Comparison of ENCODE assay signal across 24 cellular contexts in the genomic region with DNA sequence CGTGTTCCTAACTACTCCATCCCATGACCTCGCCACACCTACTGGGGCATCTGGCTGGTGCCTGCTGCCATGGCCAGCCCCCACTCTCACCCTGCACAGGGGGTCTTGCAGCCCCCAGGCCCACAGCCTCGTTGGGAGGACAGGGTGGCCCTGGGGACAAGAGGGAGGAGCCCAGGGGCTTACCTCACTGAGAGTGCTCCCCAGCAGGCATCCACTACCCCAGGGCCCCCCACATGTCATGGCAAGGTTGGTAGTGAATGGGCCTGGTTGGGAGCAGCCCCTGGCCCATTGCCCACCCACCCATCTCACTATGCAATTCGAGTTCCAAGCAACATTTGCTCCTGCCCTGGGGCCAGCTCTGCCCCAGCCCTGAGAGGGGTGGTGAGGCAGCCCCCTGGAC. TPM values are rescaled to one million over a fixed set of nuclear protein-coding genes. Genes with fewer than 3 reads are reported as not detected.
DNase-seq lines count a peak whose midpoint lies in the region; ATAC-seq, FAIRE-seq and TF ChIP-seq lines count a peak whose summit lies in the region.
"Had no signal": no experiment of that assay in that cellular context is flagged by ENCODE, and none has a peak within 500 bp of the region (broad histone marks: within the 10 kb centered on the region; RNA-seq: fewer than 3 reads in every experiment).

No MANE protein-coding gene starts in this region.

- H3K9me3 ChIP-seq in cardiac muscle cell (ENCODE audit: low read depth) (no peaks in the 10 kb centered on the region), HepG2 (ENCODE audit: low read length) (no peaks in the 10 kb centered on the region)

- H4K20me1 ChIP-seq in HepG2 (ENCODE audit: insufficient read depth, low read length) = no peaks in the 10 kb centered on the region

- intact Hi-C loops in cardiac septum (cut with DNase I) = no loop called here
- intact Hi-C loops in HepG2 (cut with micrococcal nuclease; ENCODE audit: unreplicated experiment) = no loop called here

- WGBS in HepG2 (ENCODE audit: low lambda C conversion rate) = 77% methylated on average over 3 of the region's 4 CpGs

- H3K36me3 ChIP-seq in cardiac muscle cell (no peaks in the 10 kb centered on the region), HepG2 (replicated peaks in 1 of 2; ENCODE audit: control insufficient read depth in 1 of 2, insufficient read depth in 2 of 2, low read length in 2 of 2) (peaks cover 2 to 5% of the 10 kb centered on the region in 2 experiments; a peak in 3 of 5 replicates)

- H3K9me3 Mint-ChIP-seq in WTC11 = no peaks in the 10 kb centered on the region
- no peaks in the 10 kb centered on the region for H3K9me3 Mint-ChIP-seq in progenitor cell of endocrine pancreas (ENCODE audit: low read depth)
- H3K9me3 Mint-ChIP-seq: CD4-positive, CD25-positive, alpha-beta regulatory T cell had no signal

- H3K27ac ChIP-seq in cardiac muscle cell (peak overlapping the region; percentile 51), HepG2 (ENCODE audit: extremely low read length, insufficient read depth, low read length) (peak overlapping the region; percentile 54)

- H3K36me3 Mint-ChIP-seq in WTC11 (no peaks in the 10 kb centered on the region), progenitor cell of endocrine pancreas (ENCODE audit: insufficient read depth) (peaks cover 1% of the 10 kb centered on the region)
- H3K36me3 Mint-ChIP-seq: CD4-positive, CD25-positive, alpha-beta regulatory T cell had no signal

- FAIRE-seq in HepG2 (lab: Jason Lieb, UNC) = no peak
- FAIRE-seq: RCC 7860 had no signal

- H3K4me3 ChIP-seq in cardiac muscle cell (no peak overlapping the region), HepG2 (replicated peaks in 1 of 3; ENCODE audit: insufficient read depth in 1 of 3, low read depth in 2 of 3, low read length in 3 of 3) (no peak overlapping the region)
- H3K4me3 ChIP-seq: SK-N-MC had no signal

- TF ChIP-seq CTCF in cardiac muscle cell (IDR thresholded peaks at IDR 0.05; ENCODE audit: low read depth, low read length) = no peak
- no peak for TF ChIP-seq CTCF in WTC11 (IDR thresholded peaks at IDR 0.05)
- TF ChIP-seq CTCF in HepG2 (CRISPR knock-in tag; IDR thresholded peaks at IDR 0.05) = no peak
- TF ChIP-seq CTCF in progenitor cell of endocrine pancreas (IDR thresholded peaks at IDR 0.05; ENCODE audit: unreplicated experiment) = no peak

- TF ChIP-seq EP300 in HepG2 (IDR thresholded peaks at IDR 0.05; ENCODE audit: low read depth in 2 of 2, low read length in 2 of 2) (no peak), HepG2 (CRISPR knock-in tag; IDR thresholded peaks at IDR 0.05; ENCODE audit: borderline replicate concordance) (no peak)

- H3K4me1 Mint-ChIP-seq in WTC11 (peaks cover 6% of the 10 kb centered on the region; the same call in 1 of the 2 replicates), progenitor cell of endocrine pancreas (ENCODE audit: low read depth) (no peaks in the 10 kb centered on the region)
- H3K4me1 Mint-ChIP-seq: CD4-positive, CD25-positive, alpha-beta regulatory T cell had no signal

- POLR2A ChIA-PET in WTC11 (lab: Charles Lee) (no interaction called here), HepG2 (lab: Yijun Ruan, JAX) (interaction anchor here (0.8 to 1.2 kb wide), 2 partner anchors 45 to 51 kb away, joined by 3 read pairs; no protein-coding TSS in a partner anchor)

- in situ Hi-C loops in HepG2 (cut with HindIII; ENCODE audit: extremely low pct_ligation_motif_present, low pct_unique_long_range_greater_than_20kb) = no loop called here

- no peak overlapping the region for H3K9ac ChIP-seq in HepG2 (ENCODE audit: insufficient read depth, low read depth, low read length)

- ATAC-seq in WTC11 = no peak
- ATAC-seq in HepG2 = no peak
- ATAC-seq in GM18520 (IDR thresholded peaks at IDR 0.05; ENCODE audit: unreplicated experiment) = no peak
- no peak for ATAC-seq in HG03175 (IDR thresholded peaks at IDR 0.05; ENCODE audit: unreplicated experiment)

- no peak for TF ChIP-seq POLR2A in HepG2 (IDR thresholded peaks at IDR 0.05; ENCODE audit: insufficient read depth in 1 of 2, low read depth in 2 of 2, low read length in 2 of 2)

- CTCF ChIA-PET in WTC11 (lab: Charles Lee) (interaction anchor here (1.0 to 2.6 kb wide), 3 partner anchors 18 to 195 kb away, joined by 3 to 9 read pairs (median 7); no protein-coding TSS in a partner anchor), HepG2 (lab: Yijun Ruan, JAX; ENCODE audit: low intra/inter-chr PET ratio, low total read pairs) (no interaction called here)

- H3K4me3 Mint-ChIP-seq in WTC11 (no peak overlapping the region), progenitor cell of endocrine pancreas (ENCODE audit: low read depth) (no peak overlapping the region)
- H3K4me3 Mint-ChIP-seq: B cell; CD4-positive, CD25-positive, alpha-beta regulatory T cell had no signal

- H3K27me3 Mint-ChIP-seq in WTC11 (ENCODE audit: low read depth) = peaks cover 5% of the 10 kb centered on the region; the same call in 1 of the 2 replicates
- H3K27me3 Mint-ChIP-seq in progenitor cell of endocrine pancreas = peaks cover 17% of the 10 kb centered on the region

- H3K79me2 ChIP-seq in HepG2 (ENCODE audit: insufficient read depth, low read length) = no peaks in the 10 kb centered on the region

- TF ChIP-seq RAD21 in HepG2 (CRISPR knock-in tag; IDR thresholded peaks at IDR 0.05) = no peak

- H3K27ac Mint-ChIP-seq in WTC11 (no peak overlapping the region; the same call in 1 of the 2 replicates), progenitor cell of endocrine pancreas (peak overlapping the region; percentile 19)
- H3K27ac Mint-ChIP-seq: B cell had no signal

- DNase-seq in cardiac muscle cell (ENCODE audit: low read depth in 1 of 2, low spot score in 1 of 2) = no peak
- no peak for DNase-seq in cardiac septum (ENCODE audit: low spot score)
- DNase-seq in WTC11 (ENCODE audit: low spot score) = no peak
- no peak for DNase-seq in HepG2 (ENCODE audit: low spot score)
- DNase-seq in progenitor cell of endocrine pancreas (ENCODE audit: low spot score, unreplicated experiment) = no peak
- DNase-seq in stimulated activated CD4-positive, alpha-beta T cell treated with anti-CD3 and anti-CD28 coated beads, Interleukin-2, amount 100 ng/mL, for 48 hours = no peak
- DNase-seq: 8988T; CD4-positive, CD25-positive, alpha-beta regulatory T cell; COR-L47; DMS 273 treated with DMSO at 0.1 percent for 48 hours; DND-41; H7; KBM-7; NCI-H1105 treated with DMSO at 0.1 percent for 48 hours; NCI-H1694 treated with DMSO at 0.1 percent for 48 hours; NCI-H510A treated with DMSO at 0.1 percent for 48 hours; NCI-H82; SHP77 had no signal

- no peak overlapping the region for H2AFZ ChIP-seq in HepG2 (ENCODE audit: low read length)

- no peak overlapping the region for H3K4me2 ChIP-seq in HepG2 (ENCODE audit: low read depth, low read length)

- no peaks in the 10 kb centered on the region for H3K27me3 ChIP-seq in cardiac muscle cell
- peaks cover 3 to 13% of the 10 kb centered on the region in 2 experiments; a peak in 3 of 5 replicates for H3K27me3 ChIP-seq in HepG2 (ENCODE audit: control insufficient read depth in 1 of 2, insufficient read depth in 2 of 2, low read length in 2 of 2)

- TSS peak; percentile 72 for BruUV-seq in HepG2 (replicated peaks; lab: Mats Ljungman, UMichigan)

- H3K4me1 ChIP-seq in cardiac muscle cell (ENCODE audit: low read depth) = no peaks in the 10 kb centered on the region
- peaks cover 47% of the 10 kb centered on the region for H3K4me1 ChIP-seq in HepG2 (ENCODE audit: insufficient read depth, low read length)

RNA-seq across cellular contexts. Expression of a gene that starts 24.0 kb away (rescaled TPM):
- total RNA-seq in cardiac muscle cell (0.80 and 1.1 TPM in 2 replicates), cardiac septum (0.08 TPM), WTC11 (2021) (0.85 to 1.4 TPM (median 1.4 TPM) in 3 replicates), HepG2 (2016; rRNA removed; fragmentation: Illumina TruSeq; extraction: Trizol) (not detected in 2 replicates), progenitor cell of endocrine pancreas (0.07 and 0.19 TPM in 2 replicates)
- polyA plus RNA-seq in cardiac muscle cell (1.6 and 1.7 TPM in 2 replicates), HepG2 (2011; rRNA removed) (0.03 TPM in 1 of 2 replicates, not detected in the other)
- total RNA-seq in HepG2 (2016; cell fraction: cytosol; rRNA removed; fragmentation: Illumina TruSeq; extraction: Trizol; ENCODE audit: low read depth) = not detected in 2 replicates
- not detected in 2 replicates for total RNA-seq in HepG2 (2016; cell fraction: insoluble cytoplasmic fraction; rRNA removed; fragmentation: Illumina TruSeq; extraction: Trizol)
- not detected in 2 replicates for total RNA-seq in HepG2 (2016; cell fraction: membrane; rRNA removed; fragmentation: Illumina TruSeq; extraction: Trizol)
- not detected in 2 replicates for total RNA-seq in HepG2 (2016; cell fraction: nucleus; rRNA removed; fragmentation: Illumina TruSeq; extraction: Trizol)
- polyA plus RNA-seq in HepG2 (2011; cell fraction: cytosol; rRNA removed) = 0.01 and 0.04 TPM in 2 replicates
- 0.18 and 0.26 TPM in 2 replicates for polyA plus RNA-seq in HepG2 (2011; cell fraction: nucleus; rRNA removed)
- polyA plus RNA-seq in HepG2 (2012) = 0.05 and 0.07 TPM in 2 replicates
- not detected in 2 replicates for polyA plus RNA-seq in HepG2 (2016; cell fraction: cytosol; fragmentation: Illumina TruSeq; extraction: Trizol; ENCODE audit: low read depth)
- polyA plus RNA-seq in HepG2 (2016; cell fraction: insoluble cytoplasmic fraction; fragmentation: Illumina TruSeq; extraction: Trizol; ENCODE audit: low read depth) = not detected in 2 replicates
- not detected in 2 replicates for polyA plus RNA-seq in HepG2 (2016; cell fraction: membrane; fragmentation: Illumina TruSeq; extraction: Trizol; ENCODE audit: low read depth)
- polyA plus RNA-seq in HepG2 (2016; cell fraction: nucleus; fragmentation: Illumina TruSeq; extraction: Trizol; ENCODE audit: insufficient read depth, low read depth) = not detected in 2 replicates
- 0.30 and 0.84 TPM in 2 replicates for polyA minus RNA-seq in HepG2 (2011; rRNA and poly(A)+ RNA removed; ENCODE audit: low replicate concordance)
- not detected in 2 replicates for polyA minus RNA-seq in HepG2 (2011; cell fraction: cytosol; rRNA and poly(A)+ RNA removed)
- polyA minus RNA-seq in HepG2 (2011; cell fraction: nucleus; rRNA and poly(A)+ RNA removed) = 0.13 TPM in 1 of 2 replicates, not detected in the other
- total RNA-seq: G401 had no signal

RNA-seq across cellular contexts. Expression of a gene that starts 32.2 kb away (rescaled TPM):
- total RNA-seq in cardiac muscle cell = 61.0 and 64.6 TPM in 2 replicates
- 71.4 and 86.6 TPM in 2 replicates for polyA plus RNA-seq in cardiac muscle cell
- 17.1 TPM for total RNA-seq in cardiac septum
- 178 to 190 TPM (median 181 TPM) in 3 replicates for total RNA-seq in WTC11 (2021)
- 21.5 and 26.3 TPM in 2 replicates for total RNA-seq in HepG2 (2016; rRNA removed; fragmentation: Illumina TruSeq; extraction: Trizol)
- total RNA-seq in HepG2 (2016; cell fraction: cytosol; rRNA removed; fragmentation: Illumina TruSeq; extraction: Trizol; ENCODE audit: low read depth) = 11.5 and 11.7 TPM in 2 replicates
- 19.4 and 28.8 TPM in 2 replicates for total RNA-seq in HepG2 (2016; cell fraction: insoluble cytoplasmic fraction; rRNA removed; fragmentation: Illumina TruSeq; extraction: Trizol)
- total RNA-seq in HepG2 (2016; cell fraction: membrane; rRNA removed; fragmentation: Illumina TruSeq; extraction: Trizol) = 34.4 and 35.6 TPM in 2 replicates
- 37.1 and 45.0 TPM in 2 replicates for total RNA-seq in HepG2 (2016; cell fraction: nucleus; rRNA removed; fragmentation: Illumina TruSeq; extraction: Trizol)
- polyA plus RNA-seq in HepG2 (2011; rRNA removed) = 50.0 and 80.3 TPM in 2 replicates
- 48.3 and 72.3 TPM in 2 replicates for polyA plus RNA-seq in HepG2 (2011; cell fraction: cytosol; rRNA removed)
- polyA plus RNA-seq in HepG2 (2011; cell fraction: nucleus; rRNA removed) = 227 and 315 TPM in 2 replicates
- 90.1 and 104 TPM in 2 replicates for polyA plus RNA-seq in HepG2 (2012)
- 11.1 and 11.5 TPM in 2 replicates for polyA plus RNA-seq in HepG2 (2016; cell fraction: cytosol; fragmentation: Illumina TruSeq; extraction: Trizol; ENCODE audit: low read depth)
- polyA plus RNA-seq in HepG2 (2016; cell fraction: insoluble cytoplasmic fraction; fragmentation: Illumina TruSeq; extraction: Trizol; ENCODE audit: low read depth) = 52.7 and 63.6 TPM in 2 replicates
- polyA plus RNA-seq in HepG2 (2016; cell fraction: membrane; fragmentation: Illumina TruSeq; extraction: Trizol; ENCODE audit: low read depth) = 49.3 and 52.2 TPM in 2 replicates
- 138 and 141 TPM in 2 replicates for polyA plus RNA-seq in HepG2 (2016; cell fraction: nucleus; fragmentation: Illumina TruSeq; extraction: Trizol; ENCODE audit: insufficient read depth, low read depth)
- 4.5 and 192 TPM in 2 replicates for polyA minus RNA-seq in HepG2 (2011; rRNA and poly(A)+ RNA removed; ENCODE audit: low replicate concordance)
- 91.4 and 94.8 TPM in 2 replicates for polyA minus RNA-seq in HepG2 (2011; cell fraction: cytosol; rRNA and poly(A)+ RNA removed)
- polyA minus RNA-seq in HepG2 (2011; cell fraction: nucleus; rRNA and poly(A)+ RNA removed) = 41.0 and 47.5 TPM in 2 replicates
- 166 and 170 TPM in 2 replicates for total RNA-seq in progenitor cell of endocrine pancreas
